12 cellular contexts compared by ENCODE assay signal in the genomic region with DNA sequence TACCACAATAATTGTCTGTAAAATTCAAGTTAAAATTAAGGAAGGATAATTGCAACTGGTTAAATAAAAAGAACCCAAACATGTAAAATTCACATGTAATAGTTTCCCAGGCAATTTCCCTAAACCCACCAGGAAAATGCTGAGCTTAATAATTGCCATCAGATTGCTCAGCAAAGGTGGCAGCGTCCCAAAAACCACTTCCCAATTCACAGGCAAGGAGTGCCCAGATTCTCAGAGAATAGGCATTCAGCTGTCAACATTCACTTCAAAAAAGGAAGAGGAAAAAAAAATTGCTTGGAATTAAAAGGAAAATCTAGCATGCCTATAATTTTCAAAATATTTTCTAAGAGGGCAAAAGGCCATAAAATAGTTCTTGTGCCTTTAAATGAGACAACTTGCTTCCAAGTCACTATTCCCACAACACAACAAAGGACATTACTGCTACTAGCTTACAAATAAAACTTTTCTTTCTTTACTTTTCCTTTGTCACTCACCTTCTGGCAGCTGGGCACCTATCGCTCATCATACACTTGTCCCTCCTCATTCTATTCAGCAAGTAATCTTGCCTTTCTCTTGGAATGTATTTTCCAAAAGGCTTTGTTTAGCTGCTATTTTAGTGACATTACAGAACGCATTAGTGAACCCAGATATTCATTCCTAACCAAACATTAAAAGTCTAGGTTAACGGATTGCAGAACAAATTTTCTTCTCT. TPM values are rescaled to one million over a fixed set of nuclear protein-coding genes. Genes with fewer than 3 reads are reported as not detected.
DNase-seq lines count a peak whose midpoint lies in the region; ATAC-seq, FAIRE-seq and TF ChIP-seq lines count a peak whose summit lies in the region.
"Had no signal": no experiment of that assay in that cellular context is flagged by ENCODE, and none has a peak within 500 bp of the region (broad histone marks: within the 10 kb centered on the region; RNA-seq: fewer than 3 reads in every experiment).

No MANE protein-coding gene starts in this region.

- no peak overlapping the region for H3K9ac ChIP-seq in SK-N-SH

- H3K4me3 ChIP-seq in SK-N-SH (ENCODE audit: low read depth in 2 of 2, low read length in 1 of 2) = no peak overlapping the region
- H3K4me3 ChIP-seq in foreskin fibroblast (ENCODE audit: low read depth in 1 of 2, low read length in 2 of 2) = no peak overlapping the region
- H3K4me3 ChIP-seq: vagina had no signal

- 88% methylated on average over 4 of the region's 4 CpGs for WGBS in SK-N-SH (ENCODE audit: low lambda C conversion rate)

- no peaks in the 10 kb centered on the region for H3K9me2 ChIP-seq in SK-N-SH

- H2AFZ ChIP-seq in SK-N-SH (ENCODE audit: low read depth) = no peak overlapping the region

- CTCF ChIA-PET in SK-N-SH (lab: Yijun Ruan, JAX) = interaction anchor here (0.6 to 3.0 kb wide), 6 partner anchors 8 to 614 kb away, joined by 3 to 19 read pairs (median 4); no protein-coding TSS in a partner anchor

- peak; percentile 92 for DNase-seq in EH (ENCODE audit: low read depth)
- no peak for DNase-seq in SK-N-SH
- DNase-seq in foreskin fibroblast = peak; percentile 47 to 63
- peak; percentile 79 for DNase-seq in renal cortical epithelial cell (ENCODE audit: low read depth)
- no peak for DNase-seq in GM12891 (ENCODE audit: insufficient read length, low spot score)
- DNase-seq in NCI-H187 treated with DMSO at 0.1 percent for 48 hours (lab: John Stamatoyannopoulos, UW) = no peak
- DNase-seq in NCI-H2171 (lab: John Stamatoyannopoulos, UW) = no peak
- DNase-seq: activated naive CD8-positive, alpha-beta T cell treated with anti-CD3 and anti-CD28 coated beads, Interleukin-2, amount 10 ng/mL, durations not matched to agents 7 days and 5 days; NCI-H510A treated with DMSO at 0.1 percent for 48 hours; T-cell had no signal

- H3K4me2 ChIP-seq in SK-N-SH = no peak overlapping the region

- H3K9me3 ChIP-seq in SK-N-SH = no peaks in the 10 kb centered on the region
- H3K9me3 ChIP-seq: vagina had no signal

- peaks cover 13 to 46% of the 10 kb centered on the region in 2 experiments for H3K36me3 ChIP-seq in SK-N-SH (replicated peaks in 1 of 2; ENCODE audit: control insufficient read depth in 1 of 2, insufficient read depth in 2 of 2, low read length in 1 of 2)

- peaks cover 3% of the 10 kb centered on the region for H3F3A ChIP-seq in SK-N-SH (replicated peaks; ENCODE audit: insufficient read depth)

- peaks cover 6% of the 10 kb centered on the region; the same call in 1 of the 2 replicates for H3K79me2 ChIP-seq in SK-N-SH (ENCODE audit: insufficient read depth)

- no peak for FAIRE-seq in GM12891 (lab: Jason Lieb, UNC)

- TF ChIP-seq RAD21 in SK-N-SH (IDR thresholded peaks at IDR 0.05; ENCODE audit: low read length) = no peak

- POLR2A ChIA-PET in SK-N-SH (lab: Yijun Ruan, JAX) = no interaction called here

- no peaks in the 10 kb centered on the region for H4K20me1 ChIP-seq in SK-N-SH (ENCODE audit: insufficient read depth)

- no peak for TF ChIP-seq POLR2A in GM12891 (IDR thresholded peaks at IDR 0.05; ENCODE audit: low read depth, low read length)

- H3K27ac ChIP-seq in SK-N-SH (ENCODE audit: low read depth in 2 of 2, low read length in 1 of 2) = peak overlapping the region in 1 of 2 experiments; percentile 27; a peak in 2 of 4 replicates
- H3K27ac ChIP-seq: vagina had no signal

- ATAC-seq in GM21786 (IDR thresholded peaks at IDR 0.05; ENCODE audit: unreplicated experiment) = no peak
- ATAC-seq: T-cell had no signal

- H3K4me1 ChIP-seq in SK-N-SH (ENCODE audit: control insufficient read depth in 1 of 2, insufficient read depth in 2 of 2, low read depth in 1 of 2, low read length in 1 of 2) = no peaks in the 10 kb centered on the region; a peak in 2 of 4 replicates

- no peak for TF ChIP-seq CTCF in SK-N-SH (IDR thresholded peaks at IDR 0.05)
- TF ChIP-seq CTCF in foreskin fibroblast (IDR thresholded peaks at IDR 0.05; ENCODE audit: low read depth, low read length) = no peak

- TF ChIP-seq EP300 in SK-N-SH (IDR thresholded peaks at IDR 0.05; ENCODE audit: borderline replicate concordance in 1 of 2, low read depth in 1 of 2, low read length in 1 of 2) = no peak

- H3K27me3 ChIP-seq in SK-N-SH (ENCODE audit: insufficient read depth) = no peaks in the 10 kb centered on the region
- H3K27me3 ChIP-seq: vagina had no signal

TF ChIP-seq in SK-N-SH, 30 proteins besides CTCF, POLR2A, EP300 and RAD21 (continues in another document):
- TF ChIP-seq FOSL2 (IDR thresholded peaks at IDR 0.05; ENCODE audit: borderline replicate concordance, low read depth) (peak; percentile 18; the same call in 1 of the 2 replicates), NFIC (IDR thresholded peaks at IDR 0.05; ENCODE audit: borderline replicate concordance) (peak; percentile 29; the same call in 1 of the 2 replicates), FOXM1 (IDR thresholded peaks at IDR 0.05; ENCODE audit: low read depth) (no peak)
- TF ChIP-seq, protein P1, sequence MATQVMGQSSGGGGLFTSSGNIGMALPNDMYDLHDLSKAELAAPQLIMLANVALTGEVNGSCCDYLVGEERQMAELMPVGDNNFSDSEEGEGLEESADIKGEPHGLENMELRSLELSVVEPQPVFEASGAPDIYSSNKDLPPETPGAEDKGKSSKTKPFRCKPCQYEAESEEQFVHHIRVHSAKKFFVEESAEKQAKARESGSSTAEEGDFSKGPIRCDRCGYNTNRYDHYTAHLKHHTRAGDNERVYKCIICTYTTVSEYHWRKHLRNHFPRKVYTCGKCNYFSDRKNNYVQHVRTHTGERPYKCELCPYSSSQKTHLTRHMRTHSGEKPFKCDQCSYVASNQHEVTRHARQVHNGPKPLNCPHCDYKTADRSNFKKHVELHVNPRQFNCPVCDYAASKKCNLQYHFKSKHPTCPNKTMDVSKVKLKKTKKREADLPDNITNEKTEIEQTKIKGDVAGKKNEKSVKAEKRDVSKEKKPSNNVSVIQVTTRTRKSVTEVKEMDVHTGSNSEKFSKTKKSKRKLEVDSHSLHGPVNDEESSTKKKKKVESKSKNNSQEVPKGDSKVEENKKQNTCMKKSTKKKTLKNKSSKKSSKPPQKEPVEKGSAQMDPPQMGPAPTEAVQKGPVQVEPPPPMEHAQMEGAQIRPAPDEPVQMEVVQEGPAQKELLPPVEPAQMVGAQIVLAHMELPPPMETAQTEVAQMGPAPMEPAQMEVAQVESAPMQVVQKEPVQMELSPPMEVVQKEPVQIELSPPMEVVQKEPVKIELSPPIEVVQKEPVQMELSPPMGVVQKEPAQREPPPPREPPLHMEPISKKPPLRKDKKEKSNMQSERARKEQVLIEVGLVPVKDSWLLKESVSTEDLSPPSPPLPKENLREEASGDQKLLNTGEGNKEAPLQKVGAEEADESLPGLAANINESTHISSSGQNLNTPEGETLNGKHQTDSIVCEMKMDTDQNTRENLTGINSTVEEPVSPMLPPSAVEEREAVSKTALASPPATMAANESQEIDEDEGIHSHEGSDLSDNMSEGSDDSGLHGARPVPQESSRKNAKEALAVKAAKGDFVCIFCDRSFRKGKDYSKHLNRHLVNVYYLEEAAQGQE (IDR thresholded peaks at IDR 0.05; ENCODE audit: low read depth, low read length) = no peak

TF ChIP-seq in GM12891, 5 proteins besides CTCF, POLR2A, EP300 and RAD21:
- TF ChIP-seq PAX5 (IDR thresholded peaks at IDR 0.05; ENCODE audit: insufficient read depth, low read length, severe bottlenecking) (no peak), POLR2AphosphoS5 (IDR thresholded peaks at IDR 0.05; ENCODE audit: low read depth, low read length) (no peak), TAF1 (IDR thresholded peaks at IDR 0.05; ENCODE audit: low read depth, low read length) (no peak), POU2F2 (IDR thresholded peaks at IDR 0.05; ENCODE audit: low read depth, low read length) (no peak), SPI1 (IDR thresholded peaks at IDR 0.05; ENCODE audit: low read depth, low read length) (no peak)

RNA-seq across cellular contexts. Expression of a gene that starts 15.2 kb away (rescaled TPM):
- 3.2 and 3.3 TPM in 2 replicates for polyA plus RNA-seq in SK-N-SH (2012; rRNA removed)
- polyA plus RNA-seq in SK-N-SH (2012; cell fraction: cytosol; rRNA removed) = 5.3 and 5.6 TPM in 2 replicates
- polyA plus RNA-seq in SK-N-SH (2012; cell fraction: nucleus; rRNA removed) = 1.4 and 3.9 TPM in 2 replicates
- 10.1 and 13.6 TPM in 2 replicates for total RNA-seq in renal cortical epithelial cell
- 10.8 TPM for polyA plus RNA-seq in GM12891 (2012; ENCODE audit: low read depth, missing spikeins)

RNA-seq across cellular contexts. Expression of a gene that starts 55.6 kb away (rescaled TPM):
- polyA plus RNA-seq in SK-N-SH (2012; rRNA removed) = 16.3 and 20.4 TPM in 2 replicates
- 16.0 and 19.1 TPM in 2 replicates for polyA plus RNA-seq in SK-N-SH (2012; cell fraction: cytosol; rRNA removed)
- polyA plus RNA-seq in SK-N-SH (2012; cell fraction: nucleus; rRNA removed) = 11.9 and 20.1 TPM in 2 replicates
- total RNA-seq in renal cortical epithelial cell = 3.1 and 6.9 TPM in 2 replicates
- polyA plus RNA-seq in GM12891 (2012; ENCODE audit: low read depth, missing spikeins) = 9.4 TPM

Comparison
In these comparisons a context has a peak if more than half of its experiments do, and no peak if none do; other contexts are left out.
1. DNase-seq: peak in EH (single experiment), foreskin fibroblast (2 of 2) and renal cortical epithelial cell (single experiment); none in SK-N-SH (single experiment), GM12891 (single experiment), NCI-H187 treated with DMSO at 0.1 percent for 48 hours (single experiment) and NCI-H2171 (single experiment).